ENCODE assay signal across 11 cellular contexts in the genomic region with DNA sequence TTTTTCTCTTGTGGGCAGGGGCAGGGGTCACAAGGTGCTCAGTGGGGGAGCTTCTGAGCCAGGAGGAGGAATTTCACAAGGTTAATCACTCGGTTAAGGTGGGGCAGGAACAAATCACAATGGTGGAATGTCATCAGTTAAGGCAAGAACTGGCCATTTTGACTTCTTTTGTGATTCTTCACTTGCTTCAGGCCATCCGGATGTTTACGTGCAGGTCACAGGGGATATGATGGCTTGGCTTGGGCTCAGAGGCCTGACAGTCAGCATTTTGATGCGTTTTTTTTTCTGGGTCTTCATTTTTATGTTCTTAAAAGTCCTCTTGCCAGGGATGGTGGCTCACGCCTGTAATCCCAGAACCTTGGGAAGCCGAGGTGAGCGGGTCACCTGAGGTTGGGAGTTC. TPM values are rescaled to one million over a fixed set of nuclear protein-coding genes. Genes with fewer than 3 reads are reported as not detected.
A peak's percentile ranks its signal among the peaks of the same experiment; 100 is the strongest.
DNase-seq lines count a peak whose midpoint lies in the region; ATAC-seq and TF ChIP-seq lines count a peak whose summit lies in the region.
"Not testable (repeated sequence)": the region's sequence is repeated elsewhere in the genome, so short reads cannot be mapped to it uniquely, and the experiment has no call there.
"Had no signal": no experiment of that assay in that cellular context is flagged by ENCODE, and none has a peak within 500 bp of the region (broad histone marks: within the 10 kb centered on the region; RNA-seq: fewer than 3 reads in every experiment).

No MANE protein-coding gene starts in this region.

- not testable (repeated sequence) for H3K9me2 ChIP-seq in PC-3 (replicated peaks; ENCODE audit: low read length)

- peak overlapping the region; percentile 80; the same call in 1 of the 2 replicates for H3K27ac ChIP-seq in HUES6 (ENCODE audit: low read depth, low read length)
- not testable (repeated sequence) for H3K27ac ChIP-seq in PC-3 (ENCODE audit: low read length); coronary artery; upper lobe of right lung

- not testable (repeated sequence) for H4K20me1 ChIP-seq in PC-3 (ENCODE audit: low read length)

- not testable (repeated sequence) for ATAC-seq in PC-3, upper lobe of right lung

- H3K4me3 ChIP-seq in HUES6 (ENCODE audit: low read depth, low read length); PC-3 (ENCODE audit: low read length); coronary artery; upper lobe of right lung: not testable (repeated sequence)

- H3K36me3 ChIP-seq in HUES6 (ENCODE audit: control insufficient read depth, insufficient read depth, low read length); PC-3 (ENCODE audit: low read depth, low read length); upper lobe of right lung: not testable (repeated sequence)

- TF ChIP-seq CTCF in PC-3 (conservative IDR thresholded peaks at IDR 0.05; ENCODE audit: low read depth, low read length); coronary artery (IDR thresholded peaks at IDR 0.05); upper lobe of right lung (IDR thresholded peaks at IDR 0.05): not testable (repeated sequence)

- H3K9me3 ChIP-seq in HUES6 (ENCODE audit: control insufficient read depth, insufficient read depth, low read depth, low read length); PC-3 (ENCODE audit: low read length); upper lobe of right lung: not testable (repeated sequence)

- intact Hi-C loops in PC-3 (cut with micrococcal nuclease); cardiac septum (cut with DNase I); posterior vena cava (cut with DNase I); upper lobe of right lung (cut with DNase I): not testable (repeated sequence)

- POLR2A ChIA-PET in PC-3 (lab: Charles Lee; ENCODE audit: unreplicated experiment) = not testable (repeated sequence)

- DNase-seq in PC-3 (peak; percentile 33), coronary artery (ENCODE audit: low spot score) (peak; percentile 4), cardiac septum (ENCODE audit: low spot score) (peak; percentile 6), posterior vena cava (ENCODE audit: low spot score) (peak; percentile 3), upper lobe of right lung (peak; percentile 11)

- BruUV-seq in PC-3 (replicated peaks; lab: Mats Ljungman, UMichigan) = not testable (repeated sequence)

- H3K4me2 ChIP-seq in PC-3 (ENCODE audit: low read length) = not testable (repeated sequence)

- peaks cover 17% of the 10 kb centered on the region; the same call in 1 of the 2 replicates for H3K4me1 ChIP-seq in HUES6 (ENCODE audit: control insufficient read depth, insufficient read depth, low read length)
- not testable (repeated sequence) for H3K4me1 ChIP-seq in PC-3 (ENCODE audit: insufficient read depth, low read length); upper lobe of right lung

- H3K27me3 ChIP-seq in HUES6 (ENCODE audit: control insufficient read depth, insufficient read depth, low read length); PC-3 (ENCODE audit: low read length); upper lobe of right lung: not testable (repeated sequence)

- not testable (repeated sequence) for H3F3A ChIP-seq in PC-3 (ENCODE audit: low read length, unreplicated experiment)

- peak overlapping the region; percentile 70 for H3K9ac ChIP-seq in HUES6 (ENCODE audit: low read length)
- H3K9ac ChIP-seq in PC-3 (ENCODE audit: low read length) = not testable (repeated sequence)

- not testable (repeated sequence) for H2AFZ ChIP-seq in PC-3 (ENCODE audit: low read length)

- not testable (repeated sequence) for H3K79me2 ChIP-seq in PC-3 (ENCODE audit: low read length)

- CTCF ChIA-PET in PC-3 (lab: Charles Lee) = not testable (repeated sequence)

RNA-seq across cellular contexts. Expression of gene NEURL1, which starts 28.5 kb away (rescaled TPM):
- total RNA-seq in PC-3 (2014; rRNA removed) = 1.7 and 3.5 TPM in 2 replicates
- total RNA-seq in cardiac septum = 0.54 TPM
- under 1 TPM; 0.37 to 0.48 TPM for total RNA-seq in posterior vena cava
- 0.64 TPM for total RNA-seq in upper lobe of right lung

RNA-seq across cellular contexts. Expression of gene CALHM3, which starts 43.0 kb away (rescaled TPM):
- 2.3 and 4.1 TPM in 2 replicates for total RNA-seq in PC-3 (2014; rRNA removed)
- not detected for total RNA-seq in cardiac septum
- total RNA-seq in posterior vena cava = not detected
- not detected for total RNA-seq in upper lobe of right lung
- total RNA-seq: CD4-positive, alpha-beta T cell; CD8-positive, alpha-beta memory T cell; G401; H4; H9 had no signal
